In the genomic region with DNA sequence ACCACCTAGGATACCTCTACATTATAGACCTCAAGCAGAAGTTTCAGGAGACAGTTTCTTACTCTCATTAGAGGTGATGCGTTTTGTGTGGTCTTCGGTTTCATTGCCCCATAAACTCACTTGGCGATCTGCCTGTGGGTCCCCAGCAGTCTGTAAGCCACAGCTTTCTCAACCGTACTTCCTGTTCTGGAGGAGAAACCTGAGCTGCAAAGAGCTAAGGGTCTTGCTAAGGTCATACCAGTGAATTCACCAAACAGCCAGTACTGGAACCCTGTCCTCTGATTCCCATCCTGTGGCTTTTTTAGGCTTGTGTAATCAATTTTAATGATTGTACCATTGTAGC, we compare ENCODE assay signal across 10 cellular contexts.
DNase-seq lines count a peak whose midpoint lies in the region; ATAC-seq and TF ChIP-seq lines count a peak whose summit lies in the region.
"Had no signal": no experiment of that assay in that cellular context is flagged by ENCODE, and none has a peak within 500 bp of the region (broad histone marks: within the 10 kb centered on the region; RNA-seq: fewer than 3 reads in every experiment).

No MANE protein-coding gene starts in this region.

- no peaks in the 10 kb centered on the region for H3K9me3 Mint-ChIP-seq in T-helper 2 cell treated with Interferon-gamma antibody and Interleukin-4, amounts not matched to agents 5 μg/mL and 100 μg/mL, for 36 hours
- H3K9me3 Mint-ChIP-seq in mesothelial cell of epicardium: peaks cover 4% of the 10 kb centered on the region

- no peak for TF ChIP-seq POLR2A in tibial nerve (IDR thresholded peaks at IDR 0.05)

- H3K36me3 ChIP-seq in tibial nerve: no peaks in the 10 kb centered on the region

- H3K4me3 Mint-ChIP-seq in T-helper 2 cell treated with Interferon-gamma antibody and Interleukin-4, amounts not matched to agents 5 μg/mL and 100 μg/mL, for 36 hours: peak overlapping the region; percentile 30
- H3K4me3 Mint-ChIP-seq in mesothelial cell of epicardium: no peak overlapping the region

- 22 to 34% methylated on average over 4 of the region's 4 CpGs for WGBS in tibial nerve, 2 donors

- no peak overlapping the region for H3K4me3 ChIP-seq in tibial nerve

- DNase-seq in HT1080 (ENCODE audit: low read depth) (peak; percentile 82), mesothelial cell of epicardium (ENCODE audit: low spot score in 2 of 2, unreplicated experiment in 2 of 2) (peak in 1 of 2 experiments; percentile 22), NCI-H526 treated with DMSO at 0.1 percent for 48 hours (lab: John Stamatoyannopoulos, UW) (no peak), NCI-H1417 treated with DMSO at 0.1 percent for 48 hours (lab: John Stamatoyannopoulos, UW) (no peak), tibial nerve (ENCODE audit: low spot score in 2 of 2) (no peak), 8988T (no peak)
- peak; percentile 19 for DNase-seq in T-helper 2 cell treated with Interferon-gamma antibody and Interleukin-4, amounts not matched to agents 5 μg/mL and 100 μg/mL, for 36 hours (ENCODE audit: low spot score)
- DNase-seq: foreskin keratinocyte had no signal

- ATAC-seq in GM18498 (IDR thresholded peaks at IDR 0.05; ENCODE audit: unreplicated experiment): peak; percentile 58
- ATAC-seq: foreskin keratinocyte, HCT116 had no signal

- H3K4me1 Mint-ChIP-seq in T-helper 2 cell treated with Interferon-gamma antibody and Interleukin-4, amounts not matched to agents 5 μg/mL and 100 μg/mL, for 36 hours (ENCODE audit: low read depth): peaks cover 26% of the 10 kb centered on the region
- peaks cover 14% of the 10 kb centered on the region for H3K4me1 Mint-ChIP-seq in mesothelial cell of epicardium

- peaks cover 0 to 9% (median 0%) of the 10 kb centered on the region in 4 donors for H3K9me3 ChIP-seq in tibial nerve

- H3K27ac Mint-ChIP-seq in T-helper 2 cell treated with Interferon-gamma antibody and Interleukin-4, amounts not matched to agents 5 μg/mL and 100 μg/mL, for 36 hours: peak overlapping the region; percentile 28
- H3K27ac Mint-ChIP-seq in mesothelial cell of epicardium: peak overlapping the region; percentile 9

- no peaks in the 10 kb centered on the region for H3K4me1 ChIP-seq in tibial nerve
- H3K4me1 ChIP-seq: foreskin keratinocyte had no signal

- H3K27me3 ChIP-seq in tibial nerve: no peaks in the 10 kb centered on the region
- H3K27me3 ChIP-seq: foreskin keratinocyte had no signal

- TF ChIP-seq EP300 in tibial nerve (IDR thresholded peaks at IDR 0.05): no peak

- no peak for TF ChIP-seq CTCF in mesothelial cell of epicardium (IDR thresholded peaks at IDR 0.05; ENCODE audit: unreplicated experiment)
- TF ChIP-seq CTCF in tibial nerve (IDR thresholded peaks at IDR 0.05): no peak

- peaks cover 3% of the 10 kb centered on the region for H3K27me3 Mint-ChIP-seq in T-helper 2 cell treated with Interferon-gamma antibody and Interleukin-4, amounts not matched to agents 5 μg/mL and 100 μg/mL, for 36 hours (ENCODE audit: low read depth)
- no peaks in the 10 kb centered on the region for H3K27me3 Mint-ChIP-seq in mesothelial cell of epicardium (ENCODE audit: low read depth)

- H3K27ac ChIP-seq in tibial nerve: no peak overlapping the region
- H3K27ac ChIP-seq: foreskin keratinocyte had no signal

- H3K36me3 Mint-ChIP-seq in T-helper 2 cell treated with Interferon-gamma antibody and Interleukin-4, amounts not matched to agents 5 μg/mL and 100 μg/mL, for 36 hours (ENCODE audit: low read depth): no peaks in the 10 kb centered on the region
- H3K36me3 Mint-ChIP-seq in mesothelial cell of epicardium: no peaks in the 10 kb centered on the region

Comparison
In these comparisons a context has a peak if more than half of its experiments do, and no peak if none do; other contexts are left out.
1. DNase-seq: peak in HT1080 (single experiment) and T-helper 2 cell treated with Interferon-gamma antibody and Interleukin-4, amounts not matched to agents 5 μg/mL and 100 μg/mL, for 36 hours (single experiment); none in NCI-H526 treated with DMSO at 0.1 percent for 48 hours (single experiment), NCI-H1417 treated with DMSO at 0.1 percent for 48 hours (single experiment), tibial nerve (0 of 2) and 8988T (single experiment).